In the genomic region with DNA sequence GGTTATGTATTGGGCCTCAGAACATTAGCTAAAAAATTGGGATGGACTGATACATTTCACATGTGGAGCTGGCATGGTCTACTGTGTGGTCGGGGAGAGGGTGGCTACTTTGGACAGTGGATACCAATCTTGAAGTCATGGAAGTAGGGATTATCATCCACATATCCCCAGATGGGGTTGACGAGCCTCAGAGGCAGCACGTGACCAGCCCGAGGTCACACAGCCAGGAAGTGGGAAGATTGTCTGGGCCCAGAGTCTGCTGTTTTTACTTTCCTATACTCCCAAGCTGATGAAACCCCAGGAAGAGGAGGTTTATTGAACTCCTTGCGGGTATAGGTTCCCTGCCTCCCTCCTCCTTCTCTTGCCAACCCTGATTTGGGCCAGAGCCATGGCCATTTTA, we compare ENCODE assay signal across 8 cellular contexts.
"Had no signal": no experiment of that assay in that cellular context is flagged by ENCODE, and none has a peak within 500 bp of the region (broad histone marks: within the 10 kb centered on the region; RNA-seq: fewer than 3 reads in every experiment).

No MANE protein-coding gene starts in this region.

- DNase-seq: H9, HCEC 1CT, HFFc6 had no signal

- H3K27ac ChIP-seq: HL-60 had no signal

- FAIRE-seq: H1, H54, HepG2 had no signal

- H3K4me3 ChIP-seq: GM23338 had no signal

- H3K4me2 ChIP-seq: GM23338 had no signal

- ATAC-seq: GM23338 had no signal

- H2AFZ ChIP-seq: GM23338 had no signal
